In the genomic region with DNA sequence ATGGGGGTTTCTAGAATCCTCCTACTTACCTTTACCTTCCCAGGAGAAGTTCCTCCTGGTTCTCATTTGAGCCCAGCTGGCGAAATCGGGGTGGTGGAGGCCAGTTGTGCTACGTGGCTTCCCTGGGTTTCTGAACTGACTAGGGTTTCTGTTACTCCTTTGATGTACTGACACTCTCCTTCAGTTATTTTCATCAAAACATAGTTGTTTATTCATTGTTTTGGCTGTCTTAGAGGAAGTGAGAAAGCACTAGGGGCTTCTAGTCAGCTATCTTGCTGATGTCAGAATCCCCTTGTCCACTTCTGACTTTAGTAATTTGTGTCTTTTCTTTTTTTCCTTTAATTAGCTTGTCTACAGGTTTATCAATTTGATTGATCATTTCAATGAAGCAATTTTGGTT, we compare ENCODE assay signal across 33 cellular contexts.
"Had no signal": no experiment of that assay in that cellular context is flagged by ENCODE, and none has a peak within 500 bp of the region (broad histone marks: within the 10 kb centered on the region; RNA-seq: fewer than 3 reads in every experiment).

No MANE protein-coding gene starts in this region.

- H3K4me1 Mint-ChIP-seq: activated B cell treated with CpG ODN at 0.5 μM for 24 hours; activated T-helper 17 cell treated with anti-CD3 and anti-CD28 coated beads, Interleukin-2, amount 50 U/mL, for 72 hours had no signal

- FAIRE-seq: colon had no signal

- H3K4me3 Mint-ChIP-seq: activated B cell treated with CpG ODN at 0.5 μM for 24 hours; activated CD8-positive, alpha-beta T cell treated with anti-CD3 and anti-CD28 coated beads for 36 hours; activated naive CD8-positive, alpha-beta T cell; activated T-cell treated with anti-CD3 and anti-CD28 coated beads, Interleukin-2, amount 50 U/mL, for 4 hours; activated T-helper 17 cell treated with anti-CD3 and anti-CD28 coated beads, Interleukin-2, amount 50 U/mL, for 72 hours; effector memory CD8-positive, alpha-beta T cell had no signal

- H3K27me3 Mint-ChIP-seq: activated B cell treated with CpG ODN at 0.5 μM for 24 hours; activated naive CD8-positive, alpha-beta T cell had no signal

- H3K4me3 ChIP-seq: adrenal gland, body of pancreas, esophagus muscularis mucosa, gastrocnemius medialis, heart left ventricle had no signal

- ATAC-seq: activated CD4-positive, CD25-positive, alpha-beta regulatory T cell treated with anti-CD3 and anti-CD28 coated beads, Interleukin-2, amount 50 U/mL, for 24 hours; activated CD8-positive, alpha-beta T cell treated with anti-CD3 and anti-CD28 coated beads for 36 hours; activated T-cell treated with anti-CD3 and anti-CD28 coated beads, Interleukin-2, amount 50 U/mL, for 4 hours; activated T-helper 17 cell treated with anti-CD3 and anti-CD28 coated beads, Interleukin-2, amount 50 U/mL, for 72 hours; body of pancreas; effector memory CD8-positive, alpha-beta T cell; foreskin keratinocyte; gastrocnemius medialis; heart left ventricle had no signal

- H3K36me3 ChIP-seq: adrenal gland, esophagus muscularis mucosa, gastrocnemius medialis, heart left ventricle, WERI-Rb-1 had no signal

- H3K4me1 ChIP-seq: adrenal gland, body of pancreas, esophagus muscularis mucosa, foreskin keratinocyte, gastrocnemius medialis, heart left ventricle had no signal

- DNase-seq: activated B cell treated with CpG ODN at 0.5 μM for 24 hours; activated CD4-positive, alpha-beta T cell treated with anti-CD3 and anti-CD28 coated beads for 48 hours; activated CD4-positive, alpha-beta T cell treated with anti-CD3 and anti-CD28 coated beads, Interleukin-2, amount 50 U/mL, for 1 hour; activated CD4-positive, alpha-beta T cell treated with anti-CD3 and anti-CD28 coated beads, Interleukin-2, amount 50 U/mL, for 48 hours; activated CD8-positive, alpha-beta memory T cell treated with anti-CD3 and anti-CD28 coated beads for 24 hours; activated CD8-positive, alpha-beta T cell treated with anti-CD3 and anti-CD28 coated beads for 36 hours; activated effector memory CD4-positive, alpha-beta T cell treated with Interleukin-2 at 50 U/mL for 16 hours; activated gamma-delta T cell treated with Interleukin-2 at 50 U/mL for 16 hours; activated naive CD4-positive, alpha-beta T cell treated with anti-CD3 and anti-CD28 coated beads, Interleukin-2, amount 50 U/mL, for 16 hours; activated naive CD4-positive, alpha-beta T cell treated with Interleukin-2 at 50 U/mL for 16 hours; activated T-cell treated with anti-CD3 and anti-CD28 coated beads, Interleukin-2, amount 50 U/mL, for 4 hours; adrenal gland; amygdala; aorta; body of pancreas; caudate nucleus; cortex of kidney; dermis blood vessel endothelial cell; effector CD4-positive, alpha-beta T cell; effector memory CD8-positive, alpha-beta T cell; erythroblast; foreskin keratinocyte; gastrocnemius medialis; glutamatergic neuron; hypothalamus; T1000; WERI-Rb-1 had no signal

- H3K27me3 ChIP-seq: adrenal gland, body of pancreas, esophagus muscularis mucosa, foreskin keratinocyte, gastrocnemius medialis, heart left ventricle had no signal

- H3K27ac Mint-ChIP-seq: activated B cell treated with CpG ODN at 0.5 μM for 24 hours; activated CD8-positive, alpha-beta T cell treated with anti-CD3 and anti-CD28 coated beads for 36 hours; activated naive CD8-positive, alpha-beta T cell; activated T-helper 17 cell treated with anti-CD3 and anti-CD28 coated beads, Interleukin-2, amount 50 U/mL, for 72 hours; effector memory CD8-positive, alpha-beta T cell had no signal

- H3K27ac ChIP-seq: adrenal gland, body of pancreas, esophagus muscularis mucosa, foreskin keratinocyte, gastrocnemius medialis, heart left ventricle, WERI-Rb-1 had no signal
